Comparison of ENCODE assay signal across 8 cellular contexts in genomic region chr1:112701227-112702066, GRCh38. TPM values are rescaled to one million over a fixed set of nuclear protein-coding genes. Genes with fewer than 3 reads are reported as not detected.
DNase-seq lines count a peak whose midpoint lies in the region; ATAC-seq and TF ChIP-seq lines count a peak whose summit lies in the region.

No MANE protein-coding gene starts in this region.

- H3K9me3 Mint-ChIP-seq in GM23338 = no peaks in the 10 kb centered on the region
- H3K9me3 Mint-ChIP-seq in activated CD4-positive, alpha-beta memory T cell treated with anti-CD3 and anti-CD28 coated beads, Interleukin-2, amount 10 ng/mL, durations not matched to agents 7 days and 5 days = no peaks in the 10 kb centered on the region

- H3K9me3 ChIP-seq in hepatocyte (ENCODE audit: low read depth) = no peaks in the 10 kb centered on the region
- H3K9me3 ChIP-seq in Karpas-422 (ENCODE audit: low read length) = no peaks in the 10 kb centered on the region

- CTCF ChIA-PET in activated CD4-positive, alpha-beta memory T cell treated with anti-CD3 and anti-CD28 coated beads, Interleukin-2, amount 10 ng/mL, durations not matched to agents 7 days and 5 days (lab: Charles Lee) = interaction anchor here (1.2 to 4.1 kb wide), 2 partner anchors 15 to 200 kb away, joined by 3 to 31 read pairs; partner anchors contain the start of gene PPM1J

- H3K4me3 ChIP-seq in GM23338 (no peak overlapping the region), hepatocyte (no peak overlapping the region), skin epidermis (no peak overlapping the region), Karpas-422 (ENCODE audit: low read length) (no peak overlapping the region)

- no peaks in the 10 kb centered on the region for H3K9me2 ChIP-seq in GM23338 (ENCODE audit: insufficient read depth)
- H3K9me2 ChIP-seq in hepatocyte (replicated peaks; ENCODE audit: insufficient read depth) = no peaks in the 10 kb centered on the region
- no peaks in the 10 kb centered on the region for H3K9me2 ChIP-seq in Karpas-422 (replicated peaks; ENCODE audit: insufficient read depth, low read length)

- POLR2A ChIA-PET in activated CD4-positive, alpha-beta memory T cell treated with anti-CD3 and anti-CD28 coated beads, Interleukin-2, amount 10 ng/mL, durations not matched to agents 7 days and 5 days (lab: Charles Lee) = interaction anchor here (0.8 to 5.9 kb wide), 4 partner anchors 26 to 83 kb away, joined by 3 to 57 read pairs (median 19); partner anchors contain the start of genes CAPZA1, MOV10 and ST7L

- H3K4me1 Mint-ChIP-seq in GM23338 = peaks cover 87% of the 10 kb centered on the region
- H3K4me1 Mint-ChIP-seq in activated CD4-positive, alpha-beta memory T cell treated with anti-CD3 and anti-CD28 coated beads, Interleukin-2, amount 10 ng/mL, durations not matched to agents 7 days and 5 days = peaks cover 71% of the 10 kb centered on the region

- H3K27me3 ChIP-seq in GM23338 (ENCODE audit: insufficient read depth) (peaks cover 36% of the 10 kb centered on the region), hepatocyte (no peaks in the 10 kb centered on the region), Karpas-422 (ENCODE audit: low read length) (no peaks in the 10 kb centered on the region)

- H3K27ac ChIP-seq in GM23338 (ENCODE audit: low read depth) (no peak overlapping the region), hepatocyte (peak overlapping the region; percentile 97), skin epidermis (peak overlapping the region in 20 of 21 experiments; percentile 35 to 87 (median 77)), Karpas-422 (ENCODE audit: low read length) (no peak overlapping the region)

- no peak overlapping the region for H3K9ac ChIP-seq in Karpas-422 (ENCODE audit: low read length)

- H3K4me1 ChIP-seq in GM23338 (ENCODE audit: insufficient read depth) = peaks cover 64% of the 10 kb centered on the region
- H3K4me1 ChIP-seq in hepatocyte (ENCODE audit: insufficient read depth) = peaks cover 76% of the 10 kb centered on the region
- peaks cover 33% of the 10 kb centered on the region for H3K4me1 ChIP-seq in Karpas-422 (ENCODE audit: low read length)

- H3K4me2 ChIP-seq in GM23338 (peak overlapping the region; percentile 69; the same call in 1 of the 2 replicates), hepatocyte (peak overlapping the region; percentile 50), Karpas-422 (ENCODE audit: low read depth, low read length, poor library complexity, severe bottlenecking) (no peak overlapping the region)

- H4K20me1 ChIP-seq in GM23338 (replicated peaks; ENCODE audit: insufficient read depth) (peaks cover 25% of the 10 kb centered on the region), hepatocyte (ENCODE audit: insufficient read depth, poor library complexity, severe bottlenecking) (peaks cover 3% of the 10 kb centered on the region), Karpas-422 (ENCODE audit: insufficient read depth, low read depth, low read length) (0 out of 2 replicates have a peak, but pooled peaks cover 7% of the 10 kb centered on the region)

- H3K36me3 ChIP-seq in GM23338 (ENCODE audit: insufficient read depth) (peaks cover 4% of the 10 kb centered on the region; the same call in 1 of the 2 replicates), hepatocyte (replicated peaks; ENCODE audit: insufficient read depth, low read depth) (no peaks in the 10 kb centered on the region), Karpas-422 (ENCODE audit: insufficient read depth, low read length) (no peaks in the 10 kb centered on the region; the same call in 1 of the 2 replicates)

- H3F3A ChIP-seq in GM23338 (replicated peaks; ENCODE audit: low read depth) = peaks cover 12% of the 10 kb centered on the region; the same call in 1 of the 2 replicates

- H3K36me3 Mint-ChIP-seq in GM23338 (ENCODE audit: low read depth) = peaks cover 59% of the 10 kb centered on the region
- peaks cover 44% of the 10 kb centered on the region for H3K36me3 Mint-ChIP-seq in activated CD4-positive, alpha-beta memory T cell treated with anti-CD3 and anti-CD28 coated beads, Interleukin-2, amount 10 ng/mL, durations not matched to agents 7 days and 5 days (ENCODE audit: low read depth)

- no peak overlapping the region; the same call in 2 of the 3 replicates for H3K4me3 Mint-ChIP-seq in GM23338
- no peak overlapping the region for H3K4me3 Mint-ChIP-seq in activated CD4-positive, alpha-beta memory T cell treated with anti-CD3 and anti-CD28 coated beads, Interleukin-2, amount 10 ng/mL, durations not matched to agents 7 days and 5 days

- TF ChIP-seq CTCF in GM23338 (conservative IDR thresholded peaks at IDR 0.05; ENCODE audit: low read depth in 2 of 2) = no peak
- TF ChIP-seq CTCF in hepatocyte (IDR thresholded peaks at IDR 0.05; ENCODE audit: poor library complexity) = no peak

- H3K27me3 Mint-ChIP-seq in GM23338 (ENCODE audit: insufficient read depth, low read depth, poor library complexity) = peaks cover 45% of the 10 kb centered on the region
- H3K27me3 Mint-ChIP-seq in activated CD4-positive, alpha-beta memory T cell treated with anti-CD3 and anti-CD28 coated beads, Interleukin-2, amount 10 ng/mL, durations not matched to agents 7 days and 5 days = no peaks in the 10 kb centered on the region

- DNase-seq in GM23338 (ENCODE audit: low spot score) (no peak), hepatocyte (ENCODE audit: low spot score) (no peak), Karpas-422 (no peak)
- no peak for DNase-seq in activated CD4-positive, alpha-beta memory T cell treated with anti-CD3 and anti-CD28 coated beads, Interleukin-2, amount 10 ng/mL, durations not matched to agents 7 days and 5 days

- 87% methylated on average over 17 of the region's 17 CpGs for WGBS in hepatocyte (ENCODE audit: low lambda C conversion rate, missing lambda C conversion rate)

- H3K27ac Mint-ChIP-seq in GM23338 = no peak overlapping the region; the same call in 1 of the 2 replicates
- peak overlapping the region; percentile 85 for H3K27ac Mint-ChIP-seq in activated CD4-positive, alpha-beta memory T cell treated with anti-CD3 and anti-CD28 coated beads, Interleukin-2, amount 10 ng/mL, durations not matched to agents 7 days and 5 days

- no peak for ATAC-seq in GM23338
- no peak for ATAC-seq in GM21360 (IDR thresholded peaks at IDR 0.05; ENCODE audit: unreplicated experiment)
- ATAC-seq in HG02678 (IDR thresholded peaks at IDR 0.05; ENCODE audit: unreplicated experiment) = no peak
- ATAC-seq in HG03095 (IDR thresholded peaks at IDR 0.05; ENCODE audit: unreplicated experiment) = no peak

- H2AFZ ChIP-seq in GM23338 (no peak overlapping the region), hepatocyte (no peak overlapping the region), Karpas-422 (ENCODE audit: low read length) (no peak overlapping the region)

- peaks cover 10% of the 10 kb centered on the region; the same call in 1 of the 2 replicates for H3K79me2 ChIP-seq in GM23338 (replicated peaks; ENCODE audit: insufficient read depth)
- H3K79me2 ChIP-seq in hepatocyte = peaks cover 36% of the 10 kb centered on the region
- H3K79me2 ChIP-seq in Karpas-422 (ENCODE audit: low read length) = no peaks in the 10 kb centered on the region

TF ChIP-seq in GM23338, 12 proteins besides CTCF, POLR2A, EP300 and RAD21 (continues in another document):
- no peak for TF ChIP-seq JUNB (IDR thresholded peaks at IDR 0.05; ENCODE audit: unreplicated experiment)
- TF ChIP-seq EZH2phosphoT487 (IDR thresholded peaks at IDR 0.05; ENCODE audit: unreplicated experiment) = no peak
- no peak for TF ChIP-seq STAT1 (IDR thresholded peaks at IDR 0.05; ENCODE audit: unreplicated experiment)
- TF ChIP-seq POLR2AphosphoS5 (IDR thresholded peaks at IDR 0.05; ENCODE audit: low read depth) = no peak; the same call in 1 of the 2 replicates
- TF ChIP-seq ZNF114 (CRISPR knock-in tag; IDR thresholded peaks at IDR 0.05) = no peak
- TF ChIP-seq, protein P1, sequence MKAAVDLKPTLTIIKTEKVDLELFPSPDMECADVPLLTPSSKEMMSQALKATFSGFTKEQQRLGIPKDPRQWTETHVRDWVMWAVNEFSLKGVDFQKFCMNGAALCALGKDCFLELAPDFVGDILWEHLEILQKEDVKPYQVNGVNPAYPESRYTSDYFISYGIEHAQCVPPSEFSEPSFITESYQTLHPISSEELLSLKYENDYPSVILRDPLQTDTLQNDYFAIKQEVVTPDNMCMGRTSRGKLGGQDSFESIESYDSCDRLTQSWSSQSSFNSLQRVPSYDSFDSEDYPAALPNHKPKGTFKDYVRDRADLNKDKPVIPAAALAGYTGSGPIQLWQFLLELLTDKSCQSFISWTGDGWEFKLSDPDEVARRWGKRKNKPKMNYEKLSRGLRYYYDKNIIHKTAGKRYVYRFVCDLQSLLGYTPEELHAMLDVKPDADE (IDR thresholded peaks at IDR 0.05) = no peak
- no peak for TF ChIP-seq NANOG (IDR thresholded peaks at IDR 0.05; ENCODE audit: borderline replicate concordance)

RNA-seq across cellular contexts. Expression of gene RHOC, which starts 5.5 kb away (rescaled TPM):
- 51.3 and 65.4 TPM in 2 replicates for total RNA-seq in GM23338 (2014; rRNA removed; shearing (Covaris generic))
- 73.5 and 76.7 TPM in 2 replicates for polyA plus RNA-seq in GM23338 (2016; fragmentation: Nextera tagmentation; extraction: Ambion mirVana)
- 10 to 100 TPM; 87.1 to 92.4 TPM for total RNA-seq in activated CD4-positive, alpha-beta memory T cell treated with anti-CD3 and anti-CD28 coated beads, Interleukin-2, amount 10 ng/mL, durations not matched to agents 7 days and 5 days
- total RNA-seq in hepatocyte = 340 and 354 TPM in 2 replicates
- 610 and 612 TPM in 2 replicates for polyA plus RNA-seq in hepatocyte
- 16.5 and 38.6 TPM in 2 replicates for total RNA-seq in Karpas-422 (2014; rRNA removed; shearing (Covaris generic); ENCODE audit: low replicate concordance)

RNA-seq across cellular contexts. Expression of gene PPM1J, which starts 13.7 kb away (rescaled TPM):
- 12.7 and 22.4 TPM in 2 replicates for total RNA-seq in GM23338 (2014; rRNA removed; shearing (Covaris generic))
- polyA plus RNA-seq in GM23338 (2016; fragmentation: Nextera tagmentation; extraction: Ambion mirVana) (17.9 and 19.0 TPM in 2 replicates), hepatocyte (1.8 and 1.9 TPM in 2 replicates)
- total RNA-seq in activated CD4-positive, alpha-beta memory T cell treated with anti-CD3 and anti-CD28 coated beads, Interleukin-2, amount 10 ng/mL, durations not matched to agents 7 days and 5 days = not detected
- 0.72 and 0.93 TPM in 2 replicates for total RNA-seq in hepatocyte
- not detected in 2 replicates for total RNA-seq in Karpas-422 (2014; rRNA removed; shearing (Covaris generic); ENCODE audit: low replicate concordance)

RNA-seq across cellular contexts. Expression of gene MOV10, which starts 27.0 kb away (rescaled TPM):
- total RNA-seq in GM23338 (2014; rRNA removed; shearing (Covaris generic)) = 56.8 and 77.6 TPM in 2 replicates
- 52.4 and 53.6 TPM in 2 replicates for polyA plus RNA-seq in GM23338 (2016; fragmentation: Nextera tagmentation; extraction: Ambion mirVana)
- 100 to 1,000 TPM; 100 to 102 TPM for total RNA-seq in activated CD4-positive, alpha-beta memory T cell treated with anti-CD3 and anti-CD28 coated beads, Interleukin-2, amount 10 ng/mL, durations not matched to agents 7 days and 5 days
- 87.7 and 98.2 TPM in 2 replicates for total RNA-seq in hepatocyte
- polyA plus RNA-seq in hepatocyte = 133 and 135 TPM in 2 replicates
- 7.7 and 13.8 TPM in 2 replicates for total RNA-seq in Karpas-422 (2014; rRNA removed; shearing (Covaris generic); ENCODE audit: low replicate concordance)

Comparison
In these comparisons a context has a peak if more than half of its experiments do, and no peak if none do; other contexts are left out.
1. H3K27ac ChIP-seq: peak in hepatocyte (single experiment) and skin epidermis (20 of 21); none in GM23338 (single experiment) and Karpas-422 (single experiment).